ENCODE assay signal across 42 cellular contexts in the genomic region with DNA sequence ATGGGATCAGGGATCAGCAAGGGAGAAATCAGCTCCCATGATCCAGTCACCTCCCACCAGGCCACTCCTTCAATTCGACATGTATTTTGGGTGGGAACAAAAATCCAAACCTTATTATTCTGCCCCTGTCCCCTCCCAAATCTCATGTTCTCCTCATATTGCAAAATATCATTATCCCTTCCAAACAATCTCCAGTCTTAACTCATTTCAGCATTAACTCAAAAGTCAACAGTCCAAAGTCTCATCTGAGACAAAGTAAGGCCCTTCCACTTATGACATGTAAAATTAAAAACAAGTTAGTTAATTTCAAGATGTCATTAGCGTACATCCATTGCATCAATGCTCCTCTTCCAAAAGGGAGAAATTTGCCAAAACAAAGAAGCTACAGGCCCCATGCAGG. TPM values are rescaled to one million over a fixed set of nuclear protein-coding genes. Genes with fewer than 3 reads are reported as not detected.
"Had no signal": no experiment of that assay in that cellular context is flagged by ENCODE, and none has a peak within 500 bp of the region (broad histone marks: within the 10 kb centered on the region; RNA-seq: fewer than 3 reads in every experiment).

No MANE protein-coding gene starts in this region.

- H3K36me3 Mint-ChIP-seq: activated naive CD4-positive, alpha-beta T cell treated with anti-CD3 and anti-CD28 coated beads, Interleukin-2, amount 10 ng/mL, durations not matched to agents 7 days and 5 days; activated naive CD4-positive, alpha-beta T cell treated with anti-CD3 and anti-CD28 coated beads, Interleukin-2, amount 50 U/mL, for 24 hours; activated naive CD4-positive, alpha-beta T cell treated with anti-CD3 and anti-CD28 coated beads, Interleukin-2, amount 50 U/mL, for 72 hours; activated naive CD8-positive, alpha-beta T cell; activated naive CD8-positive, alpha-beta T cell treated with anti-CD3 and anti-CD28 coated beads for 36 hours; activated naive CD8-positive, alpha-beta T cell treated with anti-CD3 and anti-CD28 coated beads, Interleukin-2, amount 10 ng/mL, durations not matched to agents 7 days and 5 days; brain had no signal

- H3K9me3 Mint-ChIP-seq: activated naive CD4-positive, alpha-beta T cell treated with anti-CD3 and anti-CD28 coated beads, Interleukin-2, amount 10 ng/mL, durations not matched to agents 7 days and 5 days; activated naive CD8-positive, alpha-beta T cell treated with anti-CD3 and anti-CD28 coated beads, Interleukin-2, amount 10 ng/mL, durations not matched to agents 7 days and 5 days; activated T-helper 1 cell treated with anti-CD3 and anti-CD28 coated beads, Interleukin-12 subunit alpha, Interleukin-12 subunit beta, Interleukin-2, Interleukin-4 antibody, amounts not matched to agents 30 ng/mL and 10 ng/mL and 1 ng/mL, durations not matched to agents 14 hours and 24 hours and 36 hours; brain had no signal

- H3K27me3 Mint-ChIP-seq: activated naive CD4-positive, alpha-beta T cell treated with anti-CD3 and anti-CD28 coated beads, Interleukin-2, amount 10 ng/mL, durations not matched to agents 7 days and 5 days; activated naive CD8-positive, alpha-beta T cell; activated naive CD8-positive, alpha-beta T cell treated with anti-CD3 and anti-CD28 coated beads for 36 hours; activated naive CD8-positive, alpha-beta T cell treated with anti-CD3 and anti-CD28 coated beads, Interleukin-2, amount 10 ng/mL, durations not matched to agents 7 days and 5 days; activated naive CD8-positive, alpha-beta T cell treated with anti-CD3 and anti-CD28 coated beads, Interleukin-2, amount 50 U/mL, for 24 hours; activated T-cell treated with anti-CD3 and anti-CD28 coated beads, Interleukin-2, amount 50 U/mL, for 24 hours; activated T-helper 17 cell treated with anti-CD3 and anti-CD28 coated beads, Interleukin-2, amount 50 U/mL, for 72 hours; central memory CD8-positive, alpha-beta T cell had no signal

- H3K27ac ChIP-seq: adrenal gland, body of pancreas, brain microvascular endothelial cell, breast epithelium, cardiac muscle cell had no signal

- H3K4me1 ChIP-seq: adrenal gland, body of pancreas, breast epithelium had no signal

- FAIRE-seq: astrocyte, bronchial epithelial cell had no signal

- H3K36me3 ChIP-seq: adrenal gland, brain microvascular endothelial cell, breast epithelium, cardiac muscle cell had no signal

- H3K4me1 Mint-ChIP-seq: activated naive CD4-positive, alpha-beta T cell treated with anti-CD3 and anti-CD28 coated beads, Interleukin-2, amount 10 ng/mL, durations not matched to agents 7 days and 5 days; activated naive CD4-positive, alpha-beta T cell treated with anti-CD3 and anti-CD28 coated beads, Interleukin-2, amount 50 U/mL, for 24 hours; activated naive CD8-positive, alpha-beta T cell treated with anti-CD3 and anti-CD28 coated beads for 36 hours; activated naive CD8-positive, alpha-beta T cell treated with anti-CD3 and anti-CD28 coated beads, Interleukin-2, amount 10 ng/mL, durations not matched to agents 7 days and 5 days; activated naive CD8-positive, alpha-beta T cell treated with anti-CD3 and anti-CD28 coated beads, Interleukin-2, amount 50 U/mL, for 24 hours; activated T-helper 17 cell treated with anti-CD3 and anti-CD28 coated beads, Interleukin-2, amount 50 U/mL, for 72 hours; brain; central memory CD8-positive, alpha-beta T cell had no signal

- ATAC-seq: activated naive CD4-positive, alpha-beta T cell treated with anti-CD3 and anti-CD28 coated beads, Interleukin-2, amount 50 U/mL, for 72 hours; activated naive CD8-positive, alpha-beta T cell treated with anti-CD3 and anti-CD28 coated beads, Interleukin-2, amount 50 U/mL, for 24 hours; activated T-cell treated with anti-CD3 and anti-CD28 coated beads, Interleukin-2, amount 50 U/mL, for 4 hours; activated T-cell treated with anti-CD3 and anti-CD28 coated beads, Interleukin-2, amount 50 U/mL, for 72 hours; activated T-helper 17 cell treated with anti-CD3 and anti-CD28 coated beads, Interleukin-2, amount 50 U/mL, for 72 hours; body of pancreas had no signal

- H3K4me3 ChIP-seq: adrenal gland, body of pancreas, breast epithelium, cardiac muscle cell had no signal

- H3K4me3 Mint-ChIP-seq: activated naive CD4-positive, alpha-beta T cell treated with anti-CD3 and anti-CD28 coated beads for 36 hours; activated naive CD4-positive, alpha-beta T cell treated with anti-CD3 and anti-CD28 coated beads, Interleukin-2, amount 10 ng/mL, durations not matched to agents 7 days and 5 days; activated naive CD4-positive, alpha-beta T cell treated with anti-CD3 and anti-CD28 coated beads, Interleukin-2, amount 50 U/mL, for 24 hours; activated naive CD8-positive, alpha-beta T cell; activated naive CD8-positive, alpha-beta T cell treated with anti-CD3 and anti-CD28 coated beads for 36 hours; activated naive CD8-positive, alpha-beta T cell treated with anti-CD3 and anti-CD28 coated beads, Interleukin-2, amount 10 ng/mL, durations not matched to agents 7 days and 5 days; activated naive CD8-positive, alpha-beta T cell treated with anti-CD3 and anti-CD28 coated beads, Interleukin-2, amount 50 U/mL, for 24 hours; activated T-cell treated with anti-CD3 and anti-CD28 coated beads, Interleukin-2, amount 50 U/mL, for 24 hours; activated T-cell treated with anti-CD3 and anti-CD28 coated beads, Interleukin-2, amount 50 U/mL, for 4 hours; activated T-cell treated with anti-CD3 and anti-CD28 coated beads, Interleukin-2, amount 50 U/mL, for 72 hours; activated T-helper 1 cell treated with anti-CD3 and anti-CD28 coated beads, Interleukin-12 subunit alpha, Interleukin-12 subunit beta, Interleukin-2, Interleukin-4 antibody, amounts not matched to agents 30 ng/mL and 10 ng/mL and 1 ng/mL, durations not matched to agents 14 hours and 24 hours and 36 hours; activated T-helper 17 cell treated with anti-CD3 and anti-CD28 coated beads, Interleukin-2, amount 50 U/mL, for 72 hours; brain; central memory CD8-positive, alpha-beta T cell had no signal

- H3K9me3 ChIP-seq: adrenal gland, body of pancreas, breast epithelium had no signal

- DNase-seq: activated effector memory CD4-positive, alpha-beta T cell treated with anti-CD3 and anti-CD28 coated beads, Interleukin-2, amount 50 U/mL, for 16 hours; activated effector memory CD4-positive, alpha-beta T cell treated with Interleukin-2 at 50 U/mL for 16 hours; activated gamma-delta T cell; activated gamma-delta T cell treated with Interleukin-2 at 50 U/mL for 16 hours; activated naive CD4-positive, alpha-beta T cell; activated naive CD4-positive, alpha-beta T cell treated with anti-CD3 and anti-CD28 coated beads for 36 hours; activated naive CD4-positive, alpha-beta T cell treated with anti-CD3 and anti-CD28 coated beads, Interleukin-2, amount 10 ng/mL, durations not matched to agents 7 days and 5 days; activated naive CD4-positive, alpha-beta T cell treated with anti-CD3 and anti-CD28 coated beads, Interleukin-2, amount 50 U/mL, for 16 hours; activated naive CD4-positive, alpha-beta T cell treated with Interleukin-2 at 50 U/mL for 16 hours; activated naive CD8-positive, alpha-beta T cell treated with anti-CD3 and anti-CD28 coated beads for 36 hours; activated naive CD8-positive, alpha-beta T cell treated with anti-CD3 and anti-CD28 coated beads, Interleukin-2, amount 10 ng/mL, durations not matched to agents 7 days and 5 days; activated naive CD8-positive, alpha-beta T cell treated with anti-CD3 and anti-CD28 coated beads, Interleukin-2, amount 50 U/mL, for 24 hours; activated T-cell treated with anti-CD3 and anti-CD28 coated beads, Interleukin-2, amount 50 U/mL, for 1 hour; activated T-cell treated with anti-CD3 and anti-CD28 coated beads, Interleukin-2, amount 50 U/mL, for 24 hours; activated T-cell treated with anti-CD3 and anti-CD28 coated beads, Interleukin-2, amount 50 U/mL, for 4 hours; activated T-cell treated with anti-CD3 and anti-CD28 coated beads, Interleukin-2, amount 50 U/mL, for 48 hours; activated T-cell treated with anti-CD3 and anti-CD28 coated beads, Interleukin-2, amount 50 U/mL, for 72 hours; adrenal gland; amniotic stem cell; amygdala; anterior cingulate cortex; aorta; body of pancreas; brain microvascular endothelial cell; caudate nucleus; central memory CD4-positive, alpha-beta T cell; cerebellar nuclear complex had no signal

- H3K27me3 ChIP-seq: adrenal gland, body of pancreas, brain microvascular endothelial cell, breast epithelium, cardiac muscle cell had no signal

- H3K27ac Mint-ChIP-seq: activated naive CD4-positive, alpha-beta T cell treated with anti-CD3 and anti-CD28 coated beads for 36 hours; activated naive CD4-positive, alpha-beta T cell treated with anti-CD3 and anti-CD28 coated beads, Interleukin-2, amount 10 ng/mL, durations not matched to agents 7 days and 5 days; activated naive CD4-positive, alpha-beta T cell treated with anti-CD3 and anti-CD28 coated beads, Interleukin-2, amount 50 U/mL, for 24 hours; activated naive CD4-positive, alpha-beta T cell treated with anti-CD3 and anti-CD28 coated beads, Interleukin-2, amount 50 U/mL, for 72 hours; activated naive CD8-positive, alpha-beta T cell; activated naive CD8-positive, alpha-beta T cell treated with anti-CD3 and anti-CD28 coated beads for 36 hours; activated naive CD8-positive, alpha-beta T cell treated with anti-CD3 and anti-CD28 coated beads, Interleukin-2, amount 10 ng/mL, durations not matched to agents 7 days and 5 days; activated naive CD8-positive, alpha-beta T cell treated with anti-CD3 and anti-CD28 coated beads, Interleukin-2, amount 50 U/mL, for 24 hours; activated T-cell treated with anti-CD3 and anti-CD28 coated beads, Interleukin-2, amount 50 U/mL, for 24 hours; activated T-cell treated with anti-CD3 and anti-CD28 coated beads, Interleukin-2, amount 50 U/mL, for 72 hours; activated T-helper 1 cell treated with anti-CD3 and anti-CD28 coated beads, Interleukin-12 subunit alpha, Interleukin-12 subunit beta, Interleukin-2, Interleukin-4 antibody, amounts not matched to agents 30 ng/mL and 10 ng/mL and 1 ng/mL, durations not matched to agents 14 hours and 24 hours and 36 hours; activated T-helper 17 cell treated with anti-CD3 and anti-CD28 coated beads, Interleukin-2, amount 50 U/mL, for 72 hours; activated T-helper 2 cell treated with anti-CD3 and anti-CD28 coated beads, Interferon-gamma antibody, Interleukin-2, Interleukin-4, amounts not matched to agents 10 μg/mL and 5 μg/mL and 100 μg/mL, durations not matched to agents 14 hours and 24 hours and 36 hours; brain had no signal

RNA-seq across cellular contexts. Expression of gene UGT2B4, which starts 22.0 kb away (rescaled TPM):
- total RNA-seq: activated naive CD4-positive, alpha-beta T cell treated with anti-CD3 and anti-CD28 coated beads for 36 hours; activated naive CD4-positive, alpha-beta T cell treated with anti-CD3 and anti-CD28 coated beads, Interleukin-2, amount 50 U/mL, for 72 hours; activated naive CD8-positive, alpha-beta T cell treated with anti-CD3 and anti-CD28 coated beads for 36 hours; activated naive CD8-positive, alpha-beta T cell treated with anti-CD3 and anti-CD28 coated beads, Interleukin-2, amount 10 ng/mL, durations not matched to agents 7 days and 5 days; activated T-cell treated with anti-CD3 and anti-CD28 coated beads, Interleukin-2, amount 50 U/mL, for 72 hours; activated T-helper 1 cell treated with anti-CD3 and anti-CD28 coated beads, Interleukin-12 subunit alpha, Interleukin-12 subunit beta, Interleukin-2, Interleukin-4 antibody, amounts not matched to agents 30 ng/mL and 10 ng/mL and 1 ng/mL, durations not matched to agents 14 hours and 24 hours and 36 hours; activated T-helper 17 cell treated with anti-CD3 and anti-CD28 coated beads, Interleukin-2, amount 50 U/mL, for 72 hours; activated T-helper 2 cell treated with anti-CD3 and anti-CD28 coated beads, Interferon-gamma antibody, Interleukin-2, Interleukin-4, amounts not matched to agents 10 μg/mL and 5 μg/mL and 100 μg/mL, durations not matched to agents 14 hours and 24 hours and 36 hours; aorta; body of pancreas; breast epithelium; bronchial epithelial cell; cardiac muscle cell; cardiac septum; cerebellum; chondrocyte had no signal
- polyA plus RNA-seq: aorta, cardiac muscle cell had no signal
